11 cellular contexts compared by ENCODE assay signal in the genomic region with DNA sequence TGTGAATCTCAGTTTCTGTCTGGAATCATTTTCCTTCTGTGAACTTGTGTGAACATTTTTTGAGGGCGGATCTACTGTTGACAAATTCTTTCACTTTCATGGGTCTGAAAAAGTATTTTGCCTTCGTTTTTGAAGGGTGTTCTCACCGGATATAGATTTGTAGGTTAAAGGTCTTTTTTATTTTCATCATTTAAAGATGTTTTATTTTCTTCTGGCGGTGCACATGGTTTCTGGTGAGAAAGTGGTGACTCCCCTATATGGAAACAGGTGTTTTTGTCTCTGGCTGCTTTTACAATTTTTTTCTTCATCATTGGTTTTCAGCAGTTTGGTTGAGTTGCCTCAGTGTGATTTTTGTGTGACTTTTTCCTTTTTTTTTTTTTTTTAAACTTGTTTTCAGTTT.
DNase-seq lines count a peak whose midpoint lies in the region; ATAC-seq, FAIRE-seq and TF ChIP-seq lines count a peak whose summit lies in the region.
"Had no signal": no experiment of that assay in that cellular context is flagged by ENCODE, and none has a peak within 500 bp of the region (broad histone marks: within the 10 kb centered on the region; RNA-seq: fewer than 3 reads in every experiment).

No MANE protein-coding gene starts in this region.

- H3K4me3 Mint-ChIP-seq in CD4-positive, CD25-positive, alpha-beta regulatory T cell: peak overlapping the region; percentile 1 to 59 (median 49)
- H3K4me3 Mint-ChIP-seq in WTC11: no peak overlapping the region

- FAIRE-seq in GM19239 (lab: Jason Lieb, UNC): peak; percentile 94

- peak overlapping the region; percentile 51 for H3K4me3 ChIP-seq in CD4-positive, CD25-positive, alpha-beta regulatory T cell (ENCODE audit: low read depth, low read length)

- H3K27me3 ChIP-seq in CD4-positive, CD25-positive, alpha-beta regulatory T cell (ENCODE audit: control insufficient read depth, insufficient read depth, low read length): no peaks in the 10 kb centered on the region

- H3K36me3 ChIP-seq in CD4-positive, CD25-positive, alpha-beta regulatory T cell (ENCODE audit: control insufficient read depth, insufficient read depth, low read length): no peaks in the 10 kb centered on the region

- POLR2A ChIA-PET in WTC11 (lab: Charles Lee): no interaction called here

- peak in 2 of 3 donors; percentile 74 to 83 for DNase-seq in CD4-positive, CD25-positive, alpha-beta regulatory T cell
- DNase-seq in GM19239 (ENCODE audit: insufficient read length, low spot score): peak; percentile 17
- DNase-seq in WTC11 (ENCODE audit: low spot score): no peak
- peak; percentile 50 for DNase-seq in iris pigment epithelial cell (ENCODE audit: low read depth)
- DNase-seq in NCI-H446 (lab: John Stamatoyannopoulos, UW): no peak
- DNase-seq in superior temporal gyrus (ENCODE audit: extremely low spot score): no peak
- DNase-seq in SW480 (ENCODE audit: low spot score): no peak
- no peak for DNase-seq in NCI-H1436 (lab: John Stamatoyannopoulos, UW)
- DNase-seq: activated gamma-delta T cell; Caco-2; stimulated activated CD4-positive, alpha-beta T cell treated with anti-CD3 and anti-CD28 coated beads, Interleukin-1b, Interleukin-23, amount 100 ng/mL, for 48 hours had no signal

- H3K9me3 Mint-ChIP-seq in CD4-positive, CD25-positive, alpha-beta regulatory T cell: no peaks in the 10 kb centered on the region
- H3K9me3 Mint-ChIP-seq in WTC11: no peaks in the 10 kb centered on the region

- H3K36me3 Mint-ChIP-seq in CD4-positive, CD25-positive, alpha-beta regulatory T cell: no peaks in the 10 kb centered on the region
- H3K36me3 Mint-ChIP-seq in WTC11: 0 out of 2 replicates have a peak, but pooled peaks cover 5% of the 10 kb centered on the region

- no peaks in the 10 kb centered on the region for H3K27me3 Mint-ChIP-seq in CD4-positive, CD25-positive, alpha-beta regulatory T cell
- no peaks in the 10 kb centered on the region for H3K27me3 Mint-ChIP-seq in WTC11 (ENCODE audit: low read depth)

- CTCF ChIA-PET in WTC11 (lab: Charles Lee): no interaction called here

- TF ChIP-seq CTCF in WTC11 (IDR thresholded peaks at IDR 0.05): no peak

- peaks cover 42 to 92% (median 66%) of the 10 kb centered on the region in 4 donors for H3K4me1 Mint-ChIP-seq in CD4-positive, CD25-positive, alpha-beta regulatory T cell
- H3K4me1 Mint-ChIP-seq in WTC11: peaks cover 65% of the 10 kb centered on the region

- H3K27ac Mint-ChIP-seq in CD4-positive, CD25-positive, alpha-beta regulatory T cell: peak overlapping the region; percentile 60 to 80 (median 75)
- H3K27ac Mint-ChIP-seq in WTC11: peak overlapping the region; percentile 69

- H3K9me3 ChIP-seq in CD4-positive, CD25-positive, alpha-beta regulatory T cell (ENCODE audit: control insufficient read depth in 2 of 2, low read length in 2 of 2): no peaks in the 10 kb centered on the region
- H3K9me3 ChIP-seq: Caco-2 had no signal

- peak; percentile 60 to 72 for ATAC-seq in CD4-positive, CD25-positive, alpha-beta regulatory T cell (ENCODE audit: low read depth in 2 of 2)
- no peak for ATAC-seq in WTC11

- H3K27ac ChIP-seq in CD4-positive, CD25-positive, alpha-beta regulatory T cell (ENCODE audit: insufficient read depth, low read length, poor library complexity, severe bottlenecking): peak overlapping the region; percentile 70

- H3K4me1 ChIP-seq in CD4-positive, CD25-positive, alpha-beta regulatory T cell (ENCODE audit: control insufficient read depth, insufficient read depth, low read length, poor library complexity, severe bottlenecking): peaks cover 60% of the 10 kb centered on the region

TF ChIP-seq in WTC11, 78 proteins besides CTCF, POLR2A, EP300 and RAD21 (continues in another document):
- TF ChIP-seq, protein P1, sequence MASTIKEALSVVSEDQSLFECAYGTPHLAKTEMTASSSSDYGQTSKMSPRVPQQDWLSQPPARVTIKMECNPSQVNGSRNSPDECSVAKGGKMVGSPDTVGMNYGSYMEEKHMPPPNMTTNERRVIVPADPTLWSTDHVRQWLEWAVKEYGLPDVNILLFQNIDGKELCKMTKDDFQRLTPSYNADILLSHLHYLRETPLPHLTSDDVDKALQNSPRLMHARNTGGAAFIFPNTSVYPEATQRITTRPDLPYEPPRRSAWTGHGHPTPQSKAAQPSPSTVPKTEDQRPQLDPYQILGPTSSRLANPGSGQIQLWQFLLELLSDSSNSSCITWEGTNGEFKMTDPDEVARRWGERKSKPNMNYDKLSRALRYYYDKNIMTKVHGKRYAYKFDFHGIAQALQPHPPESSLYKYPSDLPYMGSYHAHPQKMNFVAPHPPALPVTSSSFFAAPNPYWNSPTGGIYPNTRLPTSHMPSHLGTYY (CRISPR knock-in tag; IDR thresholded peaks at IDR 0.05): no peak
- TF ChIP-seq CREM (CRISPR knock-in tag; IDR thresholded peaks at IDR 0.05): no peak
- no peak for TF ChIP-seq NR3C1 (CRISPR knock-in tag; conservative IDR thresholded peaks at IDR 0.05; ENCODE audit: low read depth)
- TF ChIP-seq HMGA2 (CRISPR knock-in tag; IDR thresholded peaks at IDR 0.05): no peak
- no peak for TF ChIP-seq ESRRA (CRISPR knock-in tag; IDR thresholded peaks at IDR 0.05; ENCODE audit: borderline replicate concordance)
- TF ChIP-seq, protein P2, sequence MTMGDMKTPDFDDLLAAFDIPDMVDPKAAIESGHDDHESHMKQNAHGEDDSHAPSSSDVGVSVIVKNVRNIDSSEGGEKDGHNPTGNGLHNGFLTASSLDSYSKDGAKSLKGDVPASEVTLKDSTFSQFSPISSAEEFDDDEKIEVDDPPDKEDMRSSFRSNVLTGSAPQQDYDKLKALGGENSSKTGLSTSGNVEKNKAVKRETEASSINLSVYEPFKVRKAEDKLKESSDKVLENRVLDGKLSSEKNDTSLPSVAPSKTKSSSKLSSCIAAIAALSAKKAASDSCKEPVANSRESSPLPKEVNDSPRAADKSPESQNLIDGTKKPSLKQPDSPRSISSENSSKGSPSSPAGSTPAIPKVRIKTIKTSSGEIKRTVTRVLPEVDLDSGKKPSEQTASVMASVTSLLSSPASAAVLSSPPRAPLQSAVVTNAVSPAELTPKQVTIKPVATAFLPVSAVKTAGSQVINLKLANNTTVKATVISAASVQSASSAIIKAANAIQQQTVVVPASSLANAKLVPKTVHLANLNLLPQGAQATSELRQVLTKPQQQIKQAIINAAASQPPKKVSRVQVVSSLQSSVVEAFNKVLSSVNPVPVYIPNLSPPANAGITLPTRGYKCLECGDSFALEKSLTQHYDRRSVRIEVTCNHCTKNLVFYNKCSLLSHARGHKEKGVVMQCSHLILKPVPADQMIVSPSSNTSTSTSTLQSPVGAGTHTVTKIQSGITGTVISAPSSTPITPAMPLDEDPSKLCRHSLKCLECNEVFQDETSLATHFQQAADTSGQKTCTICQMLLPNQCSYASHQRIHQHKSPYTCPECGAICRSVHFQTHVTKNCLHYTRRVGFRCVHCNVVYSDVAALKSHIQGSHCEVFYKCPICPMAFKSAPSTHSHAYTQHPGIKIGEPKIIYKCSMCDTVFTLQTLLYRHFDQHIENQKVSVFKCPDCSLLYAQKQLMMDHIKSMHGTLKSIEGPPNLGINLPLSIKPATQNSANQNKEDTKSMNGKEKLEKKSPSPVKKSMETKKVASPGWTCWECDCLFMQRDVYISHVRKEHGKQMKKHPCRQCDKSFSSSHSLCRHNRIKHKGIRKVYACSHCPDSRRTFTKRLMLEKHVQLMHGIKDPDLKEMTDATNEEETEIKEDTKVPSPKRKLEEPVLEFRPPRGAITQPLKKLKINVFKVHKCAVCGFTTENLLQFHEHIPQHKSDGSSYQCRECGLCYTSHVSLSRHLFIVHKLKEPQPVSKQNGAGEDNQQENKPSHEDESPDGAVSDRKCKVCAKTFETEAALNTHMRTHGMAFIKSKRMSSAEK (CRISPR knock-in tag; IDR thresholded peaks at IDR 0.05; ENCODE audit: borderline replicate concordance): no peak
- no peak for TF ChIP-seq ZNF219 (CRISPR knock-in tag; IDR thresholded peaks at IDR 0.05; ENCODE audit: borderline replicate concordance)
- no peak for TF ChIP-seq OVOL2 (CRISPR knock-in tag; IDR thresholded peaks at IDR 0.05; ENCODE audit: borderline replicate concordance)
- TF ChIP-seq, protein P3, sequence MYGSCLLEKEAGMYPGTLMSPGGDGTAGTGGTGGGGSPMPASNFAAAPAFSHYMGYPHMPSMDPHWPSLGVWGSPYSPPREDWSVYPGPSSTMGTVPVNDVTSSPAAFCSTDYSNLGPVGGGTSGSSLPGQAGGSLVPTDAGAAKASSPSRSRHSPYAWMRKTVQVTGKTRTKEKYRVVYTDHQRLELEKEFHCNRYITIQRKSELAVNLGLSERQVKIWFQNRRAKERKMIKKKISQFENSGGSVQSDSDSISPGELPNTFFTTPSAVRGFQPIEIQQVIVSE (CRISPR knock-in tag; IDR thresholded peaks at IDR 0.05; ENCODE audit: borderline replicate concordance): no peak
- no peak for TF ChIP-seq JUN (CRISPR knock-in tag; IDR thresholded peaks at IDR 0.05)
- no peak for TF ChIP-seq TCF7 (CRISPR knock-in tag; IDR thresholded peaks at IDR 0.05; ENCODE audit: low read depth)
- TF ChIP-seq MXD4 (CRISPR knock-in tag; IDR thresholded peaks at IDR 0.05; ENCODE audit: borderline replicate concordance): no peak
- no peak for TF ChIP-seq ZNF138 (CRISPR knock-in tag; conservative IDR thresholded peaks at IDR 0.05)

Comparison
In these comparisons a context has a peak if more than half of its experiments do, and no peak if none do; other contexts are left out.
1. DNase-seq: peak in CD4-positive, CD25-positive, alpha-beta regulatory T cell (2 of 3), GM19239 (single experiment) and iris pigment epithelial cell (single experiment); none in WTC11 (single experiment), NCI-H446 (0 of 2), superior temporal gyrus (single experiment), SW480 (single experiment) and NCI-H1436 (single experiment).